13 cellular contexts compared by ENCODE assay signal in genomic region chr6:113645986-113646385, GRCh38.
DNase-seq lines count a peak whose midpoint lies in the region; ATAC-seq and TF ChIP-seq lines count a peak whose summit lies in the region.
"Had no signal": no experiment of that assay in that cellular context is flagged by ENCODE, and none has a peak within 500 bp of the region (broad histone marks: within the 10 kb centered on the region; RNA-seq: fewer than 3 reads in every experiment).

No MANE protein-coding gene starts in this region.

- H3K9me3 Mint-ChIP-seq in HFFc6 (no peaks in the 10 kb centered on the region), memory B cell (no peaks in the 10 kb centered on the region)
- no peaks in the 10 kb centered on the region for H3K9me3 Mint-ChIP-seq in T-helper 2 cell treated with Interferon-gamma antibody and Interleukin-4, amounts not matched to agents 5 μg/mL and 100 μg/mL, for 36 hours
- H3K9me3 Mint-ChIP-seq: activated CD8-positive, alpha-beta T cell treated with anti-CD3 and anti-CD28 coated beads for 36 hours; activated naive CD4-positive, alpha-beta T cell treated with anti-CD3 and anti-CD28 coated beads for 36 hours; activated T-cell treated with anti-CD3 and anti-CD28 coated beads, Interleukin-2, amount 50 U/mL, for 24 hours had no signal

- DNase-seq in HFFc6 = no peak
- DNase-seq in body of pancreas = no peak
- DNase-seq in memory B cell (ENCODE audit: low spot score in 2 of 2) = no peak
- no peak for DNase-seq in HCEC 1CT
- no peak for DNase-seq in lower leg skin (ENCODE audit: low spot score in 2 of 2)
- no peak for DNase-seq in T-helper 2 cell treated with Interferon-gamma antibody and Interleukin-4, amounts not matched to agents 5 μg/mL and 100 μg/mL, for 36 hours (ENCODE audit: low spot score)
- DNase-seq in stimulated activated CD4-positive, alpha-beta T cell treated with anti-CD3 and anti-CD28 coated beads, Interleukin-15, amount 100 ng/mL, for 24 hours = no peak
- DNase-seq: activated CD8-positive, alpha-beta T cell treated with anti-CD3 and anti-CD28 coated beads for 36 hours; activated naive CD4-positive, alpha-beta T cell treated with anti-CD3 and anti-CD28 coated beads for 36 hours; activated T-cell treated with anti-CD3 and anti-CD28 coated beads, Interleukin-2, amount 50 U/mL, for 24 hours; SK-N-SH had no signal

- peaks cover 5% of the 10 kb centered on the region for H3K27me3 Mint-ChIP-seq in HFFc6 (ENCODE audit: insufficient read depth)
- H3K27me3 Mint-ChIP-seq in memory B cell = no peaks in the 10 kb centered on the region
- no peaks in the 10 kb centered on the region for H3K27me3 Mint-ChIP-seq in T-helper 2 cell treated with Interferon-gamma antibody and Interleukin-4, amounts not matched to agents 5 μg/mL and 100 μg/mL, for 36 hours (ENCODE audit: low read depth)

- H3K4me3 Mint-ChIP-seq in HFFc6 = no peak overlapping the region
- H3K4me3 Mint-ChIP-seq in memory B cell = no peak overlapping the region
- H3K4me3 Mint-ChIP-seq in T-helper 2 cell treated with Interferon-gamma antibody and Interleukin-4, amounts not matched to agents 5 μg/mL and 100 μg/mL, for 36 hours = no peak overlapping the region
- H3K4me3 Mint-ChIP-seq: activated CD8-positive, alpha-beta T cell treated with anti-CD3 and anti-CD28 coated beads for 36 hours; activated naive CD4-positive, alpha-beta T cell treated with anti-CD3 and anti-CD28 coated beads for 36 hours; activated T-cell treated with anti-CD3 and anti-CD28 coated beads, Interleukin-2, amount 50 U/mL, for 24 hours had no signal

- 88 to 91% methylated on average over 3 of the region's 3 CpGs for WGBS in body of pancreas, 2 donors
- 98% methylated on average over 3 of the region's 3 CpGs for WGBS in thymus
- 59 to 74% methylated on average over 3 of the region's 3 CpGs for WGBS in lower leg skin, 2 donors

- H3K27ac Mint-ChIP-seq in HFFc6 = peak overlapping the region; percentile 89
- peak overlapping the region; percentile 87 for H3K27ac Mint-ChIP-seq in memory B cell
- H3K27ac Mint-ChIP-seq in T-helper 2 cell treated with Interferon-gamma antibody and Interleukin-4, amounts not matched to agents 5 μg/mL and 100 μg/mL, for 36 hours = no peak overlapping the region
- H3K27ac Mint-ChIP-seq: activated CD8-positive, alpha-beta T cell treated with anti-CD3 and anti-CD28 coated beads for 36 hours; activated naive CD4-positive, alpha-beta T cell treated with anti-CD3 and anti-CD28 coated beads for 36 hours; activated T-cell treated with anti-CD3 and anti-CD28 coated beads, Interleukin-2, amount 50 U/mL, for 24 hours had no signal

- no peak for TF ChIP-seq POLR2A in body of pancreas (IDR thresholded peaks at IDR 0.05)
- TF ChIP-seq POLR2A in lower leg skin (IDR thresholded peaks at IDR 0.05) = no peak

- H3K27me3 ChIP-seq in body of pancreas = no peaks in the 10 kb centered on the region
- H3K27me3 ChIP-seq in thymus (ENCODE audit: control insufficient read depth, insufficient read depth) = no peaks in the 10 kb centered on the region
- H3K27me3 ChIP-seq: testis had no signal

- TF ChIP-seq CTCF in HFFc6 (IDR thresholded peaks at IDR 0.05) (no peak), body of pancreas (IDR thresholded peaks at IDR 0.05) (no peak), lower leg skin (IDR thresholded peaks at IDR 0.05) (no peak)

- intact Hi-C loops in body of pancreas (cut with DNase I) (no loop called here), lower leg skin (cut with DNase I; ENCODE audit: low total_unique reads) (no loop called here)

- H3K4me1 ChIP-seq in body of pancreas (peaks cover 75% of the 10 kb centered on the region), thymus (ENCODE audit: control insufficient read depth, insufficient read depth, low read length) (no peaks in the 10 kb centered on the region)

- H3K36me3 Mint-ChIP-seq in HFFc6 (ENCODE audit: low read depth) (no peaks in the 10 kb centered on the region), memory B cell (no peaks in the 10 kb centered on the region)
- no peaks in the 10 kb centered on the region for H3K36me3 Mint-ChIP-seq in T-helper 2 cell treated with Interferon-gamma antibody and Interleukin-4, amounts not matched to agents 5 μg/mL and 100 μg/mL, for 36 hours (ENCODE audit: low read depth)

- H3K36me3 ChIP-seq in body of pancreas (replicated peaks in 1 of 2; ENCODE audit: insufficient read depth in 1 of 2, low read depth in 2 of 2) (no peaks in the 10 kb centered on the region), thymus (ENCODE audit: control insufficient read depth, insufficient read depth) (no peaks in the 10 kb centered on the region)

- H3K4me3 ChIP-seq in body of pancreas (no peak overlapping the region), thymus (ENCODE audit: low read length) (no peak overlapping the region), lower leg skin (ENCODE audit: low read depth, poor library complexity, severe bottlenecking) (no peak overlapping the region)
- H3K4me3 ChIP-seq: testis had no signal

- peaks cover 41% of the 10 kb centered on the region for H3K4me1 Mint-ChIP-seq in HFFc6 (ENCODE audit: low read depth)
- H3K4me1 Mint-ChIP-seq in memory B cell = peaks cover 62% of the 10 kb centered on the region
- H3K4me1 Mint-ChIP-seq in T-helper 2 cell treated with Interferon-gamma antibody and Interleukin-4, amounts not matched to agents 5 μg/mL and 100 μg/mL, for 36 hours (ENCODE audit: low read depth) = no peaks in the 10 kb centered on the region

- peak overlapping the region in 3 of 4 donors; percentile 14 to 87 (median 72) for H3K27ac ChIP-seq in body of pancreas
- H3K27ac ChIP-seq in thymus (ENCODE audit: low read depth) = peak overlapping the region; percentile 48
- H3K27ac ChIP-seq: testis had no signal

- H3K9me3 ChIP-seq in body of pancreas (no peaks in the 10 kb centered on the region), thymus (ENCODE audit: control insufficient read depth) (no peaks in the 10 kb centered on the region)
- H3K9me3 ChIP-seq: SK-N-SH, testis had no signal

- ATAC-seq in body of pancreas (no peak), memory B cell (ENCODE audit: low read depth) (no peak)
- ATAC-seq: activated CD8-positive, alpha-beta T cell treated with anti-CD3 and anti-CD28 coated beads for 36 hours had no signal
